Comparison of ENCODE assay signal across 13 cellular contexts in the genomic region with DNA sequence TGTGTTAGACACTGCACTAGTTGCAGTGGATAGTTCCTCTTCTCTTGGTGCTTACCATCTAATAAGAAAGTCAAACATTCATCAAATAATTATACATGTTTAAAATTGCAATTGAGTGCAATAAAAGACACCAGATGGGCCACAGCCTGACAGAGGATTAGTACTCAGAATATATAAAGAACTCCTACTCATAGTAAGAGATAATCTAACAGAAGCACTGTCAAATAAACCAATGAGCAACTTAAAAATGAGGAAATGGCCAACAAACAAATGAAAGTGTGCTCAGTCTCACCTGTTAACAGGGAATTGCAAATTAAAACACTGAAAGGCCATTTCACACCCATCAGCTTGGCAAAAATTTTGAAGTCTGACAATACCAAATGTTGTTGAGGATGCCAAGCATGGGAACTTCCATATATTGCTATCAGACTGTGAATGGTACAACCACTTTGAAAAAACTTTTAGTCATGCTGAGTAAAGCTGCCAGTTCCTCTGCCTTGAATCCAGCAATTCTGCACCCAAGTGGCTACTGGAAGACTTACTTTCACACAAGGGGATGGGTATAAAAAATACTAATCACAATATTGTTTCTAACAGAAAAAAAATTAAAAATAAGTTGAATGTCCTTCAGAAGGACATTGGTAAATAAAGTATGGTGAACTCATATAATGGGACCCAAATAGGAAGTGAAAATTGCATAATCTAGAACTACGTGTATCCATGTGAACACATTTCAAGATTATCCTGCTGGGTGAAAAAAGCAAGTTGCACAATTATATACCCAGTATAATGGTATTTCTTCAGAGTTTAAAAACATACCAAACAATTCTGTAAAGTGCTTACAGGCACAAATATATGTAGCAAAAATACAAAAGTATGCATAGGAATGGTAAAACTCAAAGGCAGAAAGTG. TPM values are rescaled to one million over a fixed set of nuclear protein-coding genes. Genes with fewer than 3 reads are reported as not detected.
DNase-seq lines count a peak whose midpoint lies in the region; ATAC-seq and TF ChIP-seq lines count a peak whose summit lies in the region.
"Had no signal": no experiment of that assay in that cellular context is flagged by ENCODE, and none has a peak within 500 bp of the region (broad histone marks: within the 10 kb centered on the region; RNA-seq: fewer than 3 reads in every experiment).

No MANE protein-coding gene starts in this region.

- H2AK5ac ChIP-seq in IMR-90 (ENCODE audit: low read depth, low read length): peak overlapping the region; percentile 2; the same call in 1 of the 2 replicates

- no peak overlapping the region for H4K5ac ChIP-seq in IMR-90 (ENCODE audit: low read depth, low read length)

- H3K18ac ChIP-seq in IMR-90 (ENCODE audit: low read depth, low read length): no peak overlapping the region

- H3K4me1 Mint-ChIP-seq in CD4-positive, alpha-beta T cell (ENCODE audit: low read depth): peaks cover 15% of the 10 kb centered on the region
- H3K4me1 Mint-ChIP-seq in activated T-helper 1 cell treated with anti-CD3 and anti-CD28 coated beads, Interleukin-12 subunit alpha, Interleukin-12 subunit beta, Interleukin-2, Interleukin-4 antibody, amounts not matched to agents 30 ng/mL and 10 ng/mL and 1 ng/mL, durations not matched to agents 14 hours and 24 hours and 36 hours (ENCODE audit: low read depth): peaks cover 29% of the 10 kb centered on the region
- H3K4me1 Mint-ChIP-seq in naive thymus-derived CD8-positive, alpha-beta T cell: peaks cover 7 to 22% (median 18%) of the 10 kb centered on the region in 4 donors

- peaks cover 3% of the 10 kb centered on the region for H3K9me1 ChIP-seq in IMR-90 (ENCODE audit: insufficient read depth, low read length)

- no peak overlapping the region for H3K9ac ChIP-seq in IMR-90 (ENCODE audit: low read depth, low read length)
- H3K9ac ChIP-seq: KMS-11 had no signal

- H3K9me3 ChIP-seq in CD4-positive, alpha-beta T cell (ENCODE audit: control insufficient read depth, low read length): no peaks in the 10 kb centered on the region
- H3K9me3 ChIP-seq in IMR-90 (ENCODE audit: control insufficient read depth, insufficient read depth, low read length): peaks cover 2% of the 10 kb centered on the region; the same call in 1 of the 2 replicates

- H4K8ac ChIP-seq in IMR-90 (ENCODE audit: low read depth in 2 of 2, low read length in 2 of 2): no peak overlapping the region; a peak in 2 of 4 replicates

- H3K27ac Mint-ChIP-seq in CD4-positive, alpha-beta T cell: no peak overlapping the region
- H3K27ac Mint-ChIP-seq in activated T-helper 1 cell treated with anti-CD3 and anti-CD28 coated beads, Interleukin-12 subunit alpha, Interleukin-12 subunit beta, Interleukin-2, Interleukin-4 antibody, amounts not matched to agents 30 ng/mL and 10 ng/mL and 1 ng/mL, durations not matched to agents 14 hours and 24 hours and 36 hours: no peak overlapping the region
- H3K27ac Mint-ChIP-seq in naive thymus-derived CD8-positive, alpha-beta T cell: no peak overlapping the region
- H3K27ac Mint-ChIP-seq: H9 had no signal

- H3K27me3 ChIP-seq in CD4-positive, alpha-beta T cell (ENCODE audit: control insufficient read depth, insufficient read depth, low read length): peaks cover 15% of the 10 kb centered on the region
- no peaks in the 10 kb centered on the region for H3K27me3 ChIP-seq in IMR-90 (ENCODE audit: control insufficient read depth, insufficient read depth, low read length)
- H3K27me3 ChIP-seq: Peyer's patch had no signal

- no peak overlapping the region for H2BK5ac ChIP-seq in IMR-90 (ENCODE audit: low read depth, low read length, poor library complexity, severe bottlenecking)

- H3K79me1 ChIP-seq in IMR-90 (ENCODE audit: low read depth in 1 of 2, low read length in 2 of 2): peaks cover 4 to 22% of the 10 kb centered on the region in 2 experiments; a peak in 3 of 4 replicates

- in situ Hi-C loops in IMR-90 (cut with MboI; ENCODE audit: low sequenced_read_pairs): no loop called here

- H3K4me1 ChIP-seq in IMR-90 (ENCODE audit: control insufficient read depth, insufficient read depth, low read length): peaks cover 20% of the 10 kb centered on the region

- H3K14ac ChIP-seq in IMR-90 (replicated peaks; ENCODE audit: low read depth, low read length): no peak overlapping the region

- no peak overlapping the region for H2AK9ac ChIP-seq in IMR-90 (replicated peaks; ENCODE audit: low read depth, low read length, poor library complexity)

- dilution Hi-C loops in IMR-90 (cut with HindIII; ENCODE audit: low sequenced_read_pairs, unreplicated experiment): no loop called here

- POLR2A ChIA-PET in CD4-positive, alpha-beta T cell (lab: Charles Lee): interaction anchor here (0.8 kb wide), 1 partner anchor 269 kb away, joined by 3 read pairs; no protein-coding TSS in a partner anchor
- POLR2A ChIA-PET in IMR-90 (lab: Charles Lee; ENCODE audit: unreplicated experiment): interaction anchor here (1.1 kb wide), 1 partner anchor 120 kb away, joined by 3 read pairs; no protein-coding TSS in a partner anchor
- POLR2A ChIA-PET in naive thymus-derived CD8-positive, alpha-beta T cell (lab: Charles Lee): no interaction called here

- whole genome bisulfite sequencing in IMR-90 (ENCODE audit: extremely low coverage in 2 of 2, insufficient read length in 1 of 2), 2 experiments: no CpG with 5 or more reads among the region's 1 CpG

- no peak overlapping the region for H3K27ac ChIP-seq in CD4-positive, alpha-beta T cell (ENCODE audit: low read depth, low read length)
- no peak overlapping the region for H3K27ac ChIP-seq in IMR-90 (ENCODE audit: insufficient read depth, low read length)
- H3K27ac ChIP-seq: KMS-11 had no signal

- CTCF ChIA-PET in CD4-positive, alpha-beta T cell (lab: Charles Lee): no interaction called here
- CTCF ChIA-PET in IMR-90 (lab: Yijun Ruan, JAX): no interaction called here

- no peak for ATAC-seq in CD4-positive, alpha-beta T cell (ENCODE audit: poor library complexity)
- no peak for ATAC-seq in IMR-90 (ENCODE audit: low read depth)
- no peak for ATAC-seq in naive thymus-derived CD8-positive, alpha-beta T cell
- no peak for ATAC-seq in Right ventricle myocardium superior (ENCODE audit: poor library complexity)

- H2BK20ac ChIP-seq in IMR-90 (ENCODE audit: low read depth, low read length): 0 out of 2 replicates have a peak overlapping the region, but pooled peaks have one; percentile 13

- no peaks in the 10 kb centered on the region for H3K9me3 Mint-ChIP-seq in CD4-positive, alpha-beta T cell
- H3K9me3 Mint-ChIP-seq in activated T-helper 1 cell treated with anti-CD3 and anti-CD28 coated beads, Interleukin-12 subunit alpha, Interleukin-12 subunit beta, Interleukin-2, Interleukin-4 antibody, amounts not matched to agents 30 ng/mL and 10 ng/mL and 1 ng/mL, durations not matched to agents 14 hours and 24 hours and 36 hours: no peaks in the 10 kb centered on the region
- peaks cover 0 to 6% (median 0%) of the 10 kb centered on the region in 9 donors for H3K9me3 Mint-ChIP-seq in naive thymus-derived CD8-positive, alpha-beta T cell

- intact Hi-C loops in CD4-positive, alpha-beta T cell (cut with DNase I, micrococcal nuclease): loop anchor here (5.0 to 10.0 kb wide), 3 partner anchors 109 to 131 kb away; a partner anchor contains a TSS
- intact Hi-C loops in IMR-90 (cut with micrococcal nuclease): loop anchor here (5.0 kb wide), 1 partner anchor 184 kb away; no protein-coding TSS in a partner anchor
- intact Hi-C loops in activated T-helper 1 cell treated with anti-CD3 and anti-CD28 coated beads, Interleukin-12 subunit alpha, Interleukin-12 subunit beta, Interleukin-2, Interleukin-4 antibody, amounts not matched to agents 30 ng/mL and 10 ng/mL and 1 ng/mL, durations not matched to agents 14 hours and 24 hours and 36 hours (cut with micrococcal nuclease): loop anchor here (5.0 to 10.0 kb wide), 4 partner anchors 131 to 381 kb away; a partner anchor contains a TSS
- intact Hi-C loops in Right ventricle myocardium superior (cut with DNase I): loop anchor here (10.0 kb wide), 1 partner anchor 111 kb away; a partner anchor contains a TSS

- H4K20me1 ChIP-seq in IMR-90 (ENCODE audit: insufficient read depth, low read length): no peaks in the 10 kb centered on the region

- H2BK120ac ChIP-seq in IMR-90 (ENCODE audit: low read depth, low read length): peak overlapping the region; percentile 98; the same call in 1 of the 2 replicates

- no TSS peak for BruUV-seq in IMR-90 (replicated peaks; lab: Mats Ljungman, UMichigan)

- H2BK15ac ChIP-seq in IMR-90 (ENCODE audit: low read depth, low read length): 0 out of 3 replicates have a peak overlapping the region, but pooled peaks have one; percentile 85

- H4K91ac ChIP-seq in IMR-90 (ENCODE audit: insufficient read depth, low read depth, low read length): no peak overlapping the region

- H3K4me2 ChIP-seq in IMR-90 (ENCODE audit: low read depth, low read length): no peak overlapping the region
- H3K4me2 ChIP-seq: KMS-11 had no signal

- TF ChIP-seq POLR2A in IMR-90 (IDR thresholded peaks at IDR 0.05; ENCODE audit: low read depth, low read length): no peak

- H3K4me3 Mint-ChIP-seq in CD4-positive, alpha-beta T cell: peak overlapping the region; percentile 50
- peak overlapping the region; percentile 23 for H3K4me3 Mint-ChIP-seq in activated T-helper 1 cell treated with anti-CD3 and anti-CD28 coated beads, Interleukin-12 subunit alpha, Interleukin-12 subunit beta, Interleukin-2, Interleukin-4 antibody, amounts not matched to agents 30 ng/mL and 10 ng/mL and 1 ng/mL, durations not matched to agents 14 hours and 24 hours and 36 hours
- peak overlapping the region in 7 of 10 donors; percentile 7 to 86 (median 49) for H3K4me3 Mint-ChIP-seq in naive thymus-derived CD8-positive, alpha-beta T cell

- TF ChIP-seq RAD21 in IMR-90 (IDR thresholded peaks at IDR 0.05; ENCODE audit: low read length): no peak

- H3K36me3 ChIP-seq in IMR-90 (ENCODE audit: control insufficient read depth, insufficient read depth, low read length): no peaks in the 10 kb centered on the region
- H3K36me3 ChIP-seq: Peyer's patch had no signal

- no peak overlapping the region for H3K4ac ChIP-seq in IMR-90 (ENCODE audit: low read depth, low read length)

- H3K4me3 ChIP-seq in IMR-90 (ENCODE audit: insufficient read depth, low read depth, low read length): no peak overlapping the region
- H3K4me3 ChIP-seq: Peyer's patch had no signal

- no peak for DNase-seq in CD4-positive, alpha-beta T cell
- no peak for DNase-seq in IMR-90
- no peak for DNase-seq in activated T-helper 1 cell treated with anti-CD3 and anti-CD28 coated beads, Interleukin-12 subunit alpha, Interleukin-12 subunit beta, Interleukin-2, Interleukin-4 antibody, amounts not matched to agents 30 ng/mL and 10 ng/mL and 1 ng/mL, durations not matched to agents 14 hours and 24 hours and 36 hours (ENCODE audit: low spot score)
- no peak for DNase-seq in naive thymus-derived CD8-positive, alpha-beta T cell
- DNase-seq in Right ventricle myocardium superior: no peak
- DNase-seq in cerebellar nuclear complex (lab: John Stamatoyannopoulos, UW): no peak
- DNase-seq in globus pallidus (ENCODE audit: low spot score): no peak
- DNase-seq: activated T-cell treated with anti-CD3 and anti-CD28 coated beads for 4 hours, H9, midbrain, NCI-H2107, Peyer's patch had no signal

- no peak overlapping the region for H3K56ac ChIP-seq in IMR-90 (ENCODE audit: extremely low read depth, insufficient read depth, low read length)

- H2AFZ ChIP-seq in IMR-90 (replicated peaks; ENCODE audit: low read length, poor library complexity): no peak overlapping the region

- H3K27me3 Mint-ChIP-seq in CD4-positive, alpha-beta T cell: peaks cover 69% of the 10 kb centered on the region
- H3K27me3 Mint-ChIP-seq in activated T-helper 1 cell treated with anti-CD3 and anti-CD28 coated beads, Interleukin-12 subunit alpha, Interleukin-12 subunit beta, Interleukin-2, Interleukin-4 antibody, amounts not matched to agents 30 ng/mL and 10 ng/mL and 1 ng/mL, durations not matched to agents 14 hours and 24 hours and 36 hours (ENCODE audit: insufficient read depth): peaks cover 21% of the 10 kb centered on the region
- H3K27me3 Mint-ChIP-seq in naive thymus-derived CD8-positive, alpha-beta T cell: peaks cover 9 to 47% (median 14%) of the 10 kb centered on the region in 5 donors

- TF ChIP-seq CTCF in CD4-positive, alpha-beta T cell (IDR thresholded peaks at IDR 0.05): no peak
- TF ChIP-seq CTCF in IMR-90 (conservative IDR thresholded peaks at IDR 0.05; ENCODE audit: low read depth, low read length): no peak

- H3K23ac ChIP-seq in IMR-90 (ENCODE audit: low read depth, low read length): no peak overlapping the region

- no peaks in the 10 kb centered on the region for H3K36me3 Mint-ChIP-seq in CD4-positive, alpha-beta T cell (ENCODE audit: low read depth)
- H3K36me3 Mint-ChIP-seq in activated T-helper 1 cell treated with anti-CD3 and anti-CD28 coated beads, Interleukin-12 subunit alpha, Interleukin-12 subunit beta, Interleukin-2, Interleukin-4 antibody, amounts not matched to agents 30 ng/mL and 10 ng/mL and 1 ng/mL, durations not matched to agents 14 hours and 24 hours and 36 hours (ENCODE audit: low read depth): no peaks in the 10 kb centered on the region
- no peaks in the 10 kb centered on the region for H3K36me3 Mint-ChIP-seq in naive thymus-derived CD8-positive, alpha-beta T cell

RNA-seq across cellular contexts. Expression of a gene that starts 41.4 kb away (rescaled TPM):
- total RNA-seq in CD4-positive, alpha-beta T cell: not detected
- 8.1 and 10.0 TPM in 2 replicates for total RNA-seq in IMR-90 (2012; rRNA removed)
- polyA plus RNA-seq in IMR-90 (2012; rRNA removed): 76.9 and 82.3 TPM in 2 replicates
- polyA plus RNA-seq in IMR-90 (2012; cell fraction: cytosol; rRNA removed): 85.0 and 112 TPM in 2 replicates
- polyA plus RNA-seq in IMR-90 (2012; cell fraction: nucleus; rRNA removed; ENCODE audit: low replicate concordance): 50.1 and 52.2 TPM in 2 replicates
- 0.15 and 0.39 TPM in 2 replicates for total RNA-seq in activated T-helper 1 cell treated with anti-CD3 and anti-CD28 coated beads, Interleukin-12 subunit alpha, Interleukin-12 subunit beta, Interleukin-2, Interleukin-4 antibody, amounts not matched to agents 30 ng/mL and 10 ng/mL and 1 ng/mL, durations not matched to agents 14 hours and 24 hours and 36 hours
- not detected for total RNA-seq in naive thymus-derived CD8-positive, alpha-beta T cell
- not detected for polyA plus RNA-seq in naive thymus-derived CD8-positive, alpha-beta T cell
- 69.2 TPM for total RNA-seq in Right ventricle myocardium superior
